ENCODE assay signal across 9 cellular contexts in the genomic region with DNA sequence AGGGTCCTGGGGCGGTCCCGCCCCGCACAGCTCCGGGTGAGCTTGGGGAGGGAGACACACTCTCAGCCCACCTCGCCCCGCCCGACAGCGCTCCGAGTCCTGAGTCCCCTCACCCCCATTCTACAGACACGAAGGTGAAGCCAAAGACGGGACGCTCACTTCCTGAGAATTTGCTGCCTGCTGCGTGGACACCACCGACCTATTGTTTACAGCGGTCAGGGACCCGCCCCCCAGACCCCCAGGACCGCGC. TPM values are rescaled to one million over a fixed set of nuclear protein-coding genes. Genes with fewer than 3 reads are reported as not detected.
A peak's percentile ranks its signal among the peaks of the same experiment; 100 is the strongest.
DNase-seq lines count a peak whose midpoint lies in the region; ATAC-seq and TF ChIP-seq lines count a peak whose summit lies in the region.
"Had no signal": no experiment of that assay in that cellular context is flagged by ENCODE, and none has a peak within 500 bp of the region (broad histone marks: within the 10 kb centered on the region; RNA-seq: fewer than 3 reads in every experiment).

No MANE protein-coding gene starts in this region.

- H3K27me3 ChIP-seq in Caco-2 (replicated peaks; ENCODE audit: control insufficient read depth, insufficient read depth, low read length) (no peaks in the 10 kb centered on the region), body of pancreas (no peaks in the 10 kb centered on the region), upper lobe of left lung (peaks cover 0 to 4% (median 0%) of the 10 kb centered on the region in 4 donors)

- DNase-seq in Caco-2 (peak; percentile 39 to 47), body of pancreas (no peak), memory B cell (ENCODE audit: low spot score in 2 of 2) (no peak), upper lobe of left lung (no peak), NOMO-1 treated with DMSO at 0.1 percent for 48 hours (lab: John Stamatoyannopoulos, UW; ENCODE audit: unreplicated experiment) (no peak)
- no peak for DNase-seq in stimulated activated CD4-positive, alpha-beta T cell treated with anti-CD3 and anti-CD28 coated beads, Interleukin-4, amount 100 ng/mL, for 1 hour

- H3K9me3 ChIP-seq in Caco-2: 0 out of 2 replicates have a peak, but pooled peaks cover 14% of the 10 kb centered on the region
- H3K9me3 ChIP-seq in body of pancreas: no peaks in the 10 kb centered on the region
- H3K9me3 ChIP-seq in upper lobe of left lung: peaks cover 4 to 22% (median 9%) of the 10 kb centered on the region in 4 donors

- WGBS in body of pancreas, 2 donors: 0% methylated on average over 1 to 17 of the region's 18 CpGs
- 0% methylated on average over 12 of the region's 18 CpGs; no CpG with 5 or more reads in 1 of the 2 donors for WGBS in upper lobe of left lung, 2 donors

- CTCF ChIA-PET in Caco-2 (lab: Charles Lee): no interaction called here

- H3K27me3 Mint-ChIP-seq in Caco-2 (ENCODE audit: insufficient read depth, unreplicated experiment): no peaks in the 10 kb centered on the region
- no peaks in the 10 kb centered on the region for H3K27me3 Mint-ChIP-seq in memory B cell

- ATAC-seq in HG03139 (IDR thresholded peaks at IDR 0.05; ENCODE audit: unreplicated experiment) (peak; percentile 2), body of pancreas (no peak), memory B cell (ENCODE audit: low read depth) (peak; percentile 0), upper lobe of left lung (ENCODE audit: low FRiP score in 2 of 2) (peak in 1 of 2 donors; percentile 50), HG02870 (IDR thresholded peaks at IDR 0.05; ENCODE audit: unreplicated experiment) (no peak)

- H3K27ac ChIP-seq in body of pancreas: peak overlapping the region; percentile 82 to 96 (median 84)
- peak overlapping the region; percentile 89 to 98 (median 94) for H3K27ac ChIP-seq in upper lobe of left lung

- peak overlapping the region; percentile 84 for H3K4me3 Mint-ChIP-seq in Caco-2 (ENCODE audit: unreplicated experiment)
- H3K4me3 Mint-ChIP-seq in memory B cell: peak overlapping the region; percentile 98

- no peak for TF ChIP-seq EP300 in upper lobe of left lung (IDR thresholded peaks at IDR 0.05)

- H3K27ac Mint-ChIP-seq in Caco-2 (ENCODE audit: unreplicated experiment) (peak overlapping the region; percentile 96), memory B cell (peak overlapping the region; percentile 97)

- TF ChIP-seq CTCF in Caco-2 (IDR thresholded peaks at IDR 0.05; ENCODE audit: insufficient read depth in 1 of 2, low read depth in 1 of 2, low read length in 1 of 2, severe bottlenecking in 1 of 2, unreplicated experiment in 1 of 2): no peak
- no peak for TF ChIP-seq CTCF in body of pancreas (IDR thresholded peaks at IDR 0.05)
- TF ChIP-seq CTCF in upper lobe of left lung (IDR thresholded peaks at IDR 0.05): no peak

- H3K36me3 ChIP-seq in Caco-2 (ENCODE audit: control insufficient read depth, insufficient read depth, low read length) (peaks cover 4% of the 10 kb centered on the region), body of pancreas (replicated peaks in 1 of 2; ENCODE audit: insufficient read depth in 1 of 2, low read depth in 2 of 2) (no peaks in the 10 kb centered on the region), upper lobe of left lung (peaks cover 0 to under 1% (median 0%) of the 10 kb centered on the region in 4 donors)

- H3K9me3 Mint-ChIP-seq in Caco-2 (ENCODE audit: unreplicated experiment) (peaks cover 9% of the 10 kb centered on the region), memory B cell (peaks cover 8% of the 10 kb centered on the region)

- POLR2A ChIA-PET in Caco-2 (lab: Charles Lee): no interaction called here

- no TSS peak for BruUV-seq in Caco-2 (replicated peaks; lab: Mats Ljungman, UMichigan)

- H3K36me3 Mint-ChIP-seq in Caco-2 (ENCODE audit: insufficient read depth, unreplicated experiment) (peaks cover 47% of the 10 kb centered on the region), memory B cell (peaks cover 21% of the 10 kb centered on the region)

- intact Hi-C loops in Caco-2 (cut with micrococcal nuclease; ENCODE audit: unreplicated experiment): loop anchor here (1.0 to 10.0 kb wide), 2 partner anchors 138 to 213 kb away; a partner anchor contains a TSS
- intact Hi-C loops in body of pancreas (cut with DNase I): no loop called here

- H3K4me1 ChIP-seq in Caco-2: 0 out of 2 replicates have a peak, but pooled peaks cover 4% of the 10 kb centered on the region
- peaks cover 26% of the 10 kb centered on the region for H3K4me1 ChIP-seq in body of pancreas
- H3K4me1 ChIP-seq in upper lobe of left lung: peaks cover 13 to 21% (median 17%) of the 10 kb centered on the region in 4 donors

- TF ChIP-seq POLR2A in body of pancreas (IDR thresholded peaks at IDR 0.05): no peak
- no peak for TF ChIP-seq POLR2A in upper lobe of left lung (IDR thresholded peaks at IDR 0.05)

- H3K4me3 ChIP-seq in Caco-2 (ENCODE audit: low read depth, low read length) (peak overlapping the region; percentile 97), body of pancreas (peak overlapping the region; percentile 33 to 47), upper lobe of left lung (peak overlapping the region; percentile 71 to 97 (median 87))

- no peaks in the 10 kb centered on the region for H3K4me1 Mint-ChIP-seq in Caco-2 (ENCODE audit: low read depth, unreplicated experiment)
- peaks cover 15% of the 10 kb centered on the region for H3K4me1 Mint-ChIP-seq in memory B cell

RNA-seq across cellular contexts. Expression of a gene that starts 0.8 kb away (rescaled TPM):
- total RNA-seq in Caco-2 (2022) (28.4 and 32.5 TPM in 2 replicates), body of pancreas (10 to 100 TPM; 20.2 to 24.1 TPM), upper lobe of left lung (10 to 100 TPM; 11.8 to 62.9 (median 17.3) TPM)

RNA-seq across cellular contexts. Expression of a gene that starts 31.5 kb away (rescaled TPM):
- total RNA-seq in Caco-2 (2022) (not detected in 2 replicates), body of pancreas (not detected), upper lobe of left lung (under 1 TPM in 2 of 6 donors, not detected in 4; 0.13 to 0.15 TPM)
- total RNA-seq: LHCN-M2 had no signal

Comparison
In these comparisons a context has a peak if more than half of its experiments do, and no peak if none do; other contexts are left out.
1. DNase-seq: peak in Caco-2 (2 of 2); none in body of pancreas (0 of 4), memory B cell (0 of 2), upper lobe of left lung (0 of 2), stimulated activated CD4-positive, alpha-beta T cell treated with anti-CD3 and anti-CD28 coated beads, Interleukin-4, amount 100 ng/mL, for 1 hour (single experiment) and NOMO-1 treated with DMSO at 0.1 percent for 48 hours (single experiment).
2. H3K4me3 ChIP-seq: peak in every context shown above with its lines; median percentile 97 in Caco-2; 87 in upper lobe of left lung; 40 in body of pancreas.
3. ATAC-seq: peak in HG03139 (single experiment) and memory B cell (single experiment); none in body of pancreas (single experiment) and HG02870 (single experiment).